ENCODE assay signal across 8 cellular contexts in genomic region chr6:13733178-13733851, GRCh38. TPM values are rescaled to one million over a fixed set of nuclear protein-coding genes. Genes with fewer than 3 reads are reported as not detected.
DNase-seq lines count a peak whose midpoint lies in the region; ATAC-seq and TF ChIP-seq lines count a peak whose summit lies in the region.

No MANE protein-coding gene starts in this region.

- no peaks in the 10 kb centered on the region for H3K9me3 Mint-ChIP-seq in CD8-positive, alpha-beta T cell

- peak overlapping the region; percentile 73 for H3K27ac ChIP-seq in RWPE1
- no peak overlapping the region for H3K27ac ChIP-seq in CD8-positive, alpha-beta T cell (ENCODE audit: low read depth, low read length)

- intact Hi-C loops in CD8-positive, alpha-beta T cell (cut with DNase I, micrococcal nuclease) = no loop called here

- no peaks in the 10 kb centered on the region for H3K4me1 Mint-ChIP-seq in CD8-positive, alpha-beta T cell (ENCODE audit: low read depth)

- CTCF ChIA-PET in RWPE1 (lab: Yijun Ruan, JAX) = interaction anchor here (0.5 to 1.0 kb wide), 2 partner anchors 118 to 208 kb away, joined by 3 read pairs; partner anchors contain the start of gene NOL7
- CTCF ChIA-PET in CD8-positive, alpha-beta T cell (lab: Charles Lee) = no interaction called here

- H3K36me3 Mint-ChIP-seq in CD8-positive, alpha-beta T cell = no peaks in the 10 kb centered on the region

- H3K4me1 ChIP-seq in CD8-positive, alpha-beta T cell (ENCODE audit: insufficient read depth, low read length) = no peaks in the 10 kb centered on the region

- H3K36me3 ChIP-seq in CD8-positive, alpha-beta T cell (ENCODE audit: insufficient read depth, low read length) = no peaks in the 10 kb centered on the region

- H3K27ac Mint-ChIP-seq in CD8-positive, alpha-beta T cell = no peak overlapping the region

- H3K4me3 Mint-ChIP-seq in CD8-positive, alpha-beta T cell = no peak overlapping the region

- TF ChIP-seq CTCF in RWPE1 (conservative IDR thresholded peaks at IDR 0.05; ENCODE audit: low read depth) (no peak), retinal pigment epithelial cell (conservative IDR thresholded peaks at IDR 0.05; ENCODE audit: low read depth, low read length) (no peak)
- no peak for TF ChIP-seq CTCF in CD8-positive, alpha-beta T cell (IDR thresholded peaks at IDR 0.05)

- no peaks in the 10 kb centered on the region for H3K9me3 ChIP-seq in CD8-positive, alpha-beta T cell (ENCODE audit: low read length)

- H3K27me3 ChIP-seq in CD8-positive, alpha-beta T cell (ENCODE audit: insufficient read depth, low read length) = no peaks in the 10 kb centered on the region

- POLR2A ChIA-PET in RWPE1 (lab: Yijun Ruan, JAX; ENCODE audit: low non-redundant PET) = interaction anchor here (0.7 kb wide), 1 partner anchor 38 kb away, joined by 4 read pairs; no protein-coding TSS in a partner anchor
- POLR2A ChIA-PET in CD8-positive, alpha-beta T cell (lab: Charles Lee) = no interaction called here

- ATAC-seq in CD8-positive, alpha-beta T cell = no peak

- H3K4me3 ChIP-seq in retinal pigment epithelial cell (ENCODE audit: low read length) = peak overlapping the region; percentile 23
- no peak overlapping the region for H3K4me3 ChIP-seq in CD8-positive, alpha-beta T cell (ENCODE audit: low read depth, low read length)

- DNase-seq in EL (peak; percentile 86), RWPE1 (ENCODE audit: low spot score) (peak; percentile 86), glomerular visceral epithelial cell (ENCODE audit: extremely low spot score) (peak; percentile 67), retinal pigment epithelial cell (ENCODE audit: low read depth) (no peak), NCI-H1930 (lab: John Stamatoyannopoulos, UW) (no peak), GM19238 (ENCODE audit: insufficient read length, low spot score) (no peak), NCI-H1694 (lab: John Stamatoyannopoulos, UW) (no peak)
- no peak for DNase-seq in CD8-positive, alpha-beta T cell

- peaks cover 4% of the 10 kb centered on the region for H3K27me3 Mint-ChIP-seq in CD8-positive, alpha-beta T cell (ENCODE audit: low read depth)

RNA-seq across cellular contexts. Expression of gene RANBP9, which starts 21.7 kb away (rescaled TPM):
- 10 to 100 TPM; 79.1 to 81.9 TPM for total RNA-seq in CD8-positive, alpha-beta T cell

Comparison
In these comparisons a context has a peak if more than half of its experiments do, and no peak if none do; other contexts are left out.
1. DNase-seq: peak in EL (single experiment), RWPE1 (single experiment) and glomerular visceral epithelial cell (single experiment); none in retinal pigment epithelial cell (single experiment), NCI-H1930 (0 of 2), CD8-positive, alpha-beta T cell (0 of 7), GM19238 (single experiment) and NCI-H1694 (single experiment).